ENCODE assay signal across 8 cellular contexts in genomic region chr4:47031011-47031678, GRCh38. TPM values are rescaled to one million over a fixed set of nuclear protein-coding genes. Genes with fewer than 3 reads are reported as not detected.
DNase-seq lines count a peak whose midpoint lies in the region; ATAC-seq, FAIRE-seq and TF ChIP-seq lines count a peak whose summit lies in the region.

GABRB1 (plus strand) TSS chr4:47031567.

- no peak within 1 kb of the TSS for H3K27ac ChIP-seq in CD4-positive, alpha-beta T cell (ENCODE audit: low read depth, low read length)

- H3K27ac Mint-ChIP-seq in CD4-positive, alpha-beta T cell, result no peak within 1 kb of the TSS
- no peak within 1 kb of the TSS for H3K27ac Mint-ChIP-seq in activated naive CD8-positive, alpha-beta T cell treated with anti-CD3 and anti-CD28 coated beads for 36 hours
- H3K27ac Mint-ChIP-seq in nephron progenitor cell, result no peak within 1 kb of the TSS

- no peaks in the 10 kb centered on the region for H3K9me3 Mint-ChIP-seq in CD4-positive, alpha-beta T cell
- H3K9me3 Mint-ChIP-seq in activated naive CD8-positive, alpha-beta T cell treated with anti-CD3 and anti-CD28 coated beads for 36 hours, result no peaks in the 10 kb centered on the region
- H3K9me3 Mint-ChIP-seq in nephron progenitor cell, result no peaks in the 10 kb centered on the region

- intact Hi-C loops in CD4-positive, alpha-beta T cell (cut with DNase I, micrococcal nuclease), result loop anchor here in 1 of 2 experiments (5.0 kb wide), 1 partner anchor 189 kb away; no protein-coding TSS in a partner anchor

- CTCF ChIA-PET in CD4-positive, alpha-beta T cell (lab: Charles Lee), result no interaction called here

- TF ChIP-seq CTCF in CD4-positive, alpha-beta T cell (IDR thresholded peaks at IDR 0.05), result no peak
- no peak for TF ChIP-seq CTCF in nephron progenitor cell (IDR thresholded peaks at IDR 0.05)

- H3K4me3 Mint-ChIP-seq in CD4-positive, alpha-beta T cell, result peak within 1 kb of the TSS; percentile 80
- H3K4me3 Mint-ChIP-seq in activated naive CD8-positive, alpha-beta T cell treated with anti-CD3 and anti-CD28 coated beads for 36 hours, result peak within 1 kb of the TSS; percentile 60
- H3K4me3 Mint-ChIP-seq in nephron progenitor cell, result peak within 1 kb of the TSS; percentile 89

- POLR2A ChIA-PET in CD4-positive, alpha-beta T cell (lab: Charles Lee), result no interaction called here

- peaks cover 43% of the 10 kb centered on the region for H3K27me3 ChIP-seq in CD4-positive, alpha-beta T cell (ENCODE audit: control insufficient read depth, insufficient read depth, low read length)

- no peak for ATAC-seq in CD4-positive, alpha-beta T cell (ENCODE audit: poor library complexity)
- no peak for ATAC-seq in HG02623 (IDR thresholded peaks at IDR 0.05; ENCODE audit: unreplicated experiment)

- H3K9me3 ChIP-seq in CD4-positive, alpha-beta T cell (ENCODE audit: control insufficient read depth, low read length), result no peaks in the 10 kb centered on the region

- FAIRE-seq in GM12892 (lab: Jason Lieb, UNC), result no peak

- no peaks in the 10 kb centered on the region for H3K36me3 Mint-ChIP-seq in CD4-positive, alpha-beta T cell (ENCODE audit: low read depth)
- no peaks in the 10 kb centered on the region for H3K36me3 Mint-ChIP-seq in activated naive CD8-positive, alpha-beta T cell treated with anti-CD3 and anti-CD28 coated beads for 36 hours
- H3K36me3 Mint-ChIP-seq in nephron progenitor cell (ENCODE audit: low read depth), result no peaks in the 10 kb centered on the region

- H3K4me1 Mint-ChIP-seq in CD4-positive, alpha-beta T cell (ENCODE audit: low read depth), result peaks cover 14% of the 10 kb centered on the region
- peaks cover 16% of the 10 kb centered on the region for H3K4me1 Mint-ChIP-seq in activated naive CD8-positive, alpha-beta T cell treated with anti-CD3 and anti-CD28 coated beads for 36 hours
- peaks cover 17% of the 10 kb centered on the region for H3K4me1 Mint-ChIP-seq in nephron progenitor cell

- DNase-seq in CD4-positive, alpha-beta T cell, result no peak
- peak; percentile 19 for DNase-seq in LHCN-M2 (ENCODE audit: low read depth)
- peak; percentile 2 for DNase-seq in activated naive CD8-positive, alpha-beta T cell treated with anti-CD3 and anti-CD28 coated beads for 36 hours
- peak; percentile 61 for DNase-seq in glomerular visceral epithelial cell (ENCODE audit: extremely low spot score)
- peak; percentile 78 for DNase-seq in nephron progenitor cell
- DNase-seq in GM12892 (ENCODE audit: insufficient read length), result no peak
- DNase-seq in SW 1271 (lab: John Stamatoyannopoulos, UW), result no peak

- TF ChIP-seq POLR2A in GM12892 (IDR thresholded peaks at IDR 0.05; ENCODE audit: low read depth, low read length), result no peak

- peaks cover 59% of the 10 kb centered on the region for H3K27me3 Mint-ChIP-seq in CD4-positive, alpha-beta T cell
- peaks cover 51% of the 10 kb centered on the region for H3K27me3 Mint-ChIP-seq in activated naive CD8-positive, alpha-beta T cell treated with anti-CD3 and anti-CD28 coated beads for 36 hours
- H3K27me3 Mint-ChIP-seq in nephron progenitor cell (ENCODE audit: low read depth, poor library complexity), result peaks cover 42% of the 10 kb centered on the region

RNA-seq across cellular contexts. Expression of gene GABRB1, which starts in this region (rescaled TPM):
- not detected for total RNA-seq in CD4-positive, alpha-beta T cell
- total RNA-seq in LHCN-M2 (2014; rRNA removed), result not detected in 2 replicates
- polyA plus RNA-seq in LHCN-M2 (2012), result not detected
- total RNA-seq in activated naive CD8-positive, alpha-beta T cell treated with anti-CD3 and anti-CD28 coated beads for 36 hours, result not detected
- not detected for polyA plus RNA-seq in GM12892 (2012; ENCODE audit: missing spikeins)

Comparison
In these comparisons a context has a peak if more than half of its experiments do, and no peak if none do; other contexts are left out.
1. Peak in DNase-seq in LHCN-M2; RNA of the gene not detected or under 1 TPM.
2. Peak in DNase-seq in activated naive CD8-positive, alpha-beta T cell treated with anti-CD3 and anti-CD28 coated beads for 36 hours; RNA of the gene not detected or under 1 TPM.
3. DNase-seq: peak in glomerular visceral epithelial cell (single experiment) and nephron progenitor cell (single experiment); none in CD4-positive, alpha-beta T cell (0 of 10), GM12892 (single experiment) and SW 1271 (0 of 2).
4. Peak in every context shown above with its lines, with median percentiles within 50 percentile points of each other: H3K4me3 Mint-ChIP-seq.